Comparison of ENCODE assay signal across 10 cellular contexts in the genomic region with DNA sequence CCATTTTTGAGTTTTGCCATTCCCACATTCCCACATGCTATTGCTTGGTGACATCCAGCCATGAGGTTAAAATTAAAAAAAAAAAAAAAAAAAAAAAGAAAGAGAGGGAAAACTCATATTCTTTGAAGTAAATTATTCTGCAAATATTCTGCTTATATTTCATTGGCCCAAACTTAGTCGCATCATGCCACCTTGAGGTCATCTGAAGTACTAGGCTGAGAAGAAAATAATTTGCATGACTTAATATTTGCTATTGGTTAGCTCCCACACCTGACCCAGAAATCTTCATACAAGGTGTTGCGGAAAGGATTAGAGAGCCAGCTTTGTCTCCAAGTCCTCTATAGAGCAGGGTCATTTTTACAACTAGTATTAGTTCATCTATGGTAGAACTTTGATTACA.
DNase-seq lines count a peak whose midpoint lies in the region; ATAC-seq and TF ChIP-seq lines count a peak whose summit lies in the region.
"Had no signal": no experiment of that assay in that cellular context is flagged by ENCODE, and none has a peak within 500 bp of the region (broad histone marks: within the 10 kb centered on the region; RNA-seq: fewer than 3 reads in every experiment).

No MANE protein-coding gene starts in this region.

- CTCF ChIA-PET in PC-9 (lab: Charles Lee), result no interaction called here

- no peaks in the 10 kb centered on the region for H3K4me1 ChIP-seq in PC-9 (replicated peaks; ENCODE audit: insufficient read depth)

- H3K79me2 ChIP-seq in PC-9 (ENCODE audit: low read depth), result no peaks in the 10 kb centered on the region

- intact Hi-C loops in PC-9 (cut with micrococcal nuclease; ENCODE audit: unreplicated experiment), result no loop called here

- H3K9me3 ChIP-seq in PC-9 (ENCODE audit: insufficient read depth, low read depth), result no peaks in the 10 kb centered on the region

- no peak overlapping the region for H3K27ac ChIP-seq in PC-9

- H3K27me3 ChIP-seq in PC-9 (ENCODE audit: insufficient read depth, low read depth), result no peaks in the 10 kb centered on the region

- no peak overlapping the region for H2AFZ ChIP-seq in PC-9

- H3K36me3 ChIP-seq in PC-9 (ENCODE audit: low read depth), result no peaks in the 10 kb centered on the region

- H3K4me3 ChIP-seq in PC-9, result no peak overlapping the region

- no peak for DNase-seq in PC-9
- DNase-seq in glomerular endothelial cell (ENCODE audit: extremely low read depth, low read depth, low spot score), result peak; percentile 7
- no peak for DNase-seq in superior temporal gyrus (ENCODE audit: extremely low spot score)
- DNase-seq: activated CD4-positive, alpha-beta T cell treated with anti-CD3 and anti-CD28 coated beads for 48 hours; foreskin melanocyte had no signal

- BruUV-seq in PC-9 (replicated peaks; lab: Mats Ljungman, UMichigan), result no TSS peak

- no peaks in the 10 kb centered on the region for H3K9me2 ChIP-seq in PC-9 (ENCODE audit: insufficient read depth)

- ATAC-seq in GM18511 (IDR thresholded peaks at IDR 0.05; ENCODE audit: unreplicated experiment) (peak; percentile 67), HG03159 (IDR thresholded peaks at IDR 0.05; ENCODE audit: unreplicated experiment) (peak; percentile 82), HG03095 (IDR thresholded peaks at IDR 0.05; ENCODE audit: unreplicated experiment) (no peak), GM19023 (IDR thresholded peaks at IDR 0.05; ENCODE audit: unreplicated experiment) (no peak)
- ATAC-seq: HCT116 had no signal

- POLR2A ChIA-PET in PC-9 (lab: Charles Lee; ENCODE audit: unreplicated experiment), result no interaction called here

- H4K20me1 ChIP-seq in PC-9 (ENCODE audit: insufficient read depth), result no peaks in the 10 kb centered on the region

- H3K4me2 ChIP-seq in PC-9, result no peak overlapping the region

- peak; percentile 41; the same call in 1 of the 2 replicates for TF ChIP-seq CTCF in PC-9 (conservative IDR thresholded peaks at IDR 0.05)

- H3F3A ChIP-seq in PC-9 (ENCODE audit: insufficient read depth, low read depth), result no peaks in the 10 kb centered on the region

Comparison
In these comparisons a context has a peak if more than half of its experiments do, and no peak if none do; other contexts are left out.
1. ATAC-seq: peak in GM18511 (single experiment) and HG03159 (single experiment); none in HG03095 (single experiment) and GM19023 (single experiment).